1 cellular context compared by ENCODE assay signal in genomic region chr15:40420071-40420713, GRCh38.
TF ChIP-seq lines count a peak whose summit lies in the region.

No MANE protein-coding gene starts in this region.

TF ChIP-seq in H1, 55 proteins besides CTCF, POLR2A, EP300 and RAD21:
- no peak for TF ChIP-seq MAX (IDR thresholded peaks at IDR 0.05)
- TF ChIP-seq POLR2AphosphoS5 (IDR thresholded peaks at IDR 0.05; ENCODE audit: low read depth, low read length), result peak; percentile 64; the same call in 1 of the 2 replicates
